In genomic region chr6:142478117-142478516, GRCh38 we compare ENCODE assay signal across 9 cellular contexts.
A peak's percentile ranks its signal among the peaks of the same experiment; 100 is the strongest.
DNase-seq lines count a peak whose midpoint lies in the region; ATAC-seq, FAIRE-seq and TF ChIP-seq lines count a peak whose summit lies in the region.
"Had no signal": no experiment of that assay in that cellular context is flagged by ENCODE, and none has a peak within 500 bp of the region (broad histone marks: within the 10 kb centered on the region; RNA-seq: fewer than 3 reads in every experiment).

No MANE protein-coding gene starts in this region.

- peak; percentile 23; the same call in 1 of the 2 replicates for TF ChIP-seq RAD21 in HCT116 (IDR thresholded peaks at IDR 0.05; ENCODE audit: low read depth)

- DNase-seq in CD4-positive, alpha-beta T cell: no peak
- DNase-seq in HCT116 (ENCODE audit: low read depth, low spot score): peak; percentile 48
- DNase-seq in fibroblast of the aortic adventitia (ENCODE audit: low read depth): peak; percentile 21
- no peak for DNase-seq in GM12891 (ENCODE audit: insufficient read length, low spot score)
- DNase-seq in suprapubic skin (ENCODE audit: low spot score in 2 of 2): no peak
- DNase-seq: gastrocnemius medialis had no signal

- H3K4me2 ChIP-seq in HCT116 (ENCODE audit: low read length) (peak overlapping the region; percentile 18; the same call in 1 of the 2 replicates), OCI-LY1 (ENCODE audit: low read length) (no peak overlapping the region)

- TF ChIP-seq EP300 in suprapubic skin (IDR thresholded peaks at IDR 0.05): no peak

- H3K79me2 ChIP-seq in HCT116 (ENCODE audit: insufficient read depth, low read length) (no peaks in the 10 kb centered on the region), OCI-LY1 (ENCODE audit: insufficient read depth, low read length) (no peaks in the 10 kb centered on the region)

- no peak overlapping the region for H3K27ac ChIP-seq in CD4-positive, alpha-beta T cell (ENCODE audit: low read depth, low read length)
- no peak overlapping the region for H3K27ac ChIP-seq in HCT116 (ENCODE audit: low read depth, low read length)
- H3K27ac ChIP-seq in OCI-LY1 (ENCODE audit: low read depth, low read length, poor library complexity, severe bottlenecking): no peak overlapping the region
- H3K27ac ChIP-seq in suprapubic skin: no peak overlapping the region
- H3K27ac ChIP-seq: gastrocnemius medialis had no signal

- peaks cover 6% of the 10 kb centered on the region for H3K4me1 Mint-ChIP-seq in CD4-positive, alpha-beta T cell (ENCODE audit: low read depth)

- H4K20me1 ChIP-seq in HCT116 (ENCODE audit: insufficient read depth): no peaks in the 10 kb centered on the region
- no peaks in the 10 kb centered on the region for H4K20me1 ChIP-seq in OCI-LY1 (ENCODE audit: insufficient read depth, low read length)

- H3K4me1 ChIP-seq in HCT116 (ENCODE audit: control insufficient read depth in 1 of 2, insufficient read depth in 2 of 2, low read length in 2 of 2) (peaks cover 0 to 9% of the 10 kb centered on the region in 2 experiments; a peak in 2 of 4 replicates), OCI-LY1 (ENCODE audit: insufficient read depth, low read length, severe bottlenecking) (no peaks in the 10 kb centered on the region), suprapubic skin (peaks cover 3% of the 10 kb centered on the region)
- H3K4me1 ChIP-seq: gastrocnemius medialis had no signal

- RAD21 ChIA-PET in HCT116 (lab: Charles Lee; ENCODE audit: low non-redundant PET in 1 of 2, low total read pairs in 2 of 2, uncharacterized antibody in 2 of 2, unreplicated experiment in 2 of 2): no interaction called here

- H2AFZ ChIP-seq in HCT116 (ENCODE audit: low read depth, low read length, poor library complexity, severe bottlenecking) (peak overlapping the region; percentile 75), OCI-LY1 (ENCODE audit: low read length) (peak overlapping the region; percentile 69; the same call in 1 of the 2 replicates)

- CTCF ChIA-PET in CD4-positive, alpha-beta T cell (lab: Charles Lee): no interaction called here
- CTCF ChIA-PET in HCT116 (lab: Charles Lee): interaction anchor here (1.0 kb wide), 1 partner anchor 60 kb away, joined by 4 read pairs; no protein-coding TSS in a partner anchor

- no peak for FAIRE-seq in GM12891 (lab: Jason Lieb, UNC)

- no peaks in the 10 kb centered on the region for H3K27me3 Mint-ChIP-seq in CD4-positive, alpha-beta T cell

- no peaks in the 10 kb centered on the region for H3K9me3 Mint-ChIP-seq in CD4-positive, alpha-beta T cell

- BruUV-seq in HCT116 (replicated peaks; lab: Mats Ljungman, UMichigan): no TSS peak

- H3F3A ChIP-seq in OCI-LY1 (ENCODE audit: insufficient read depth, low read length): no peaks in the 10 kb centered on the region

- H3K9me2 ChIP-seq in HCT116 (ENCODE audit: insufficient read depth): no peaks in the 10 kb centered on the region
- no peaks in the 10 kb centered on the region for H3K9me2 ChIP-seq in OCI-LY1 (ENCODE audit: low read depth, low read length)

- H3K4me3 Mint-ChIP-seq in CD4-positive, alpha-beta T cell: no peak overlapping the region

- TF ChIP-seq CTCF in CD4-positive, alpha-beta T cell (IDR thresholded peaks at IDR 0.05): no peak
- TF ChIP-seq CTCF in HCT116 (IDR thresholded peaks at IDR 0.05 in 2 of 3, conservative IDR thresholded peaks at IDR 0.05 in 1 of 3; ENCODE audit: borderline replicate concordance in 1 of 3, insufficient read depth in 1 of 3, low read depth in 2 of 3, low read length in 2 of 3): no peak
- TF ChIP-seq CTCF in OCI-LY1 (IDR thresholded peaks at IDR 0.05; ENCODE audit: low read length): no peak
- TF ChIP-seq CTCF in fibroblast of the aortic adventitia (IDR thresholded peaks at IDR 0.05; ENCODE audit: insufficient read depth, low read length): no peak
- TF ChIP-seq CTCF in suprapubic skin (IDR thresholded peaks at IDR 0.05): no peak

- peak; percentile 26 for ATAC-seq in CD4-positive, alpha-beta T cell (ENCODE audit: poor library complexity)
- peak; percentile 75 for ATAC-seq in HCT116
- no peak for ATAC-seq in HG02938 (IDR thresholded peaks at IDR 0.05; ENCODE audit: unreplicated experiment)
- no peak for ATAC-seq in HG03139 (IDR thresholded peaks at IDR 0.05; ENCODE audit: unreplicated experiment)
- ATAC-seq: gastrocnemius medialis had no signal

- TF ChIP-seq POLR2A in HCT116 (IDR thresholded peaks at IDR 0.05; ENCODE audit: borderline replicate concordance, extremely low read depth, insufficient read depth, insufficient read length) (no peak), GM12891 (IDR thresholded peaks at IDR 0.05; ENCODE audit: low read depth, low read length) (no peak), suprapubic skin (IDR thresholded peaks at IDR 0.05) (no peak)

- no peaks in the 10 kb centered on the region for H3K27me3 ChIP-seq in CD4-positive, alpha-beta T cell (ENCODE audit: control insufficient read depth, insufficient read depth, low read length)
- H3K27me3 ChIP-seq in HCT116 (ENCODE audit: insufficient read depth, low read length): no peaks in the 10 kb centered on the region
- H3K27me3 ChIP-seq in OCI-LY1 (ENCODE audit: insufficient read depth, low read length): no peaks in the 10 kb centered on the region
- no peaks in the 10 kb centered on the region for H3K27me3 ChIP-seq in suprapubic skin
- H3K27me3 ChIP-seq: gastrocnemius medialis had no signal

- no peak overlapping the region for H3K9ac ChIP-seq in HCT116 (ENCODE audit: low read length)
- no peak overlapping the region for H3K9ac ChIP-seq in OCI-LY1 (ENCODE audit: low read length)

- intact Hi-C loops in CD4-positive, alpha-beta T cell (cut with DNase I, micrococcal nuclease): loop anchor here (5.0 to 10.0 kb wide), 4 partner anchors 217 to 807 kb away; partner anchors contain the start of genes NMBR (in 1 of the 2) and VTA1 (in 1 of the 2)
- intact Hi-C loops in HCT116 (cut with micrococcal nuclease): loop anchor here (10.0 kb wide), 2 partner anchors 547 to 797 kb away; no protein-coding TSS in a partner anchor

- POLR2A ChIA-PET in CD4-positive, alpha-beta T cell (lab: Charles Lee): no interaction called here
- POLR2A ChIA-PET in HCT116 (lab: Charles Lee): no interaction called here

- H3K4me3 ChIP-seq in HCT116 (replicated peaks in 1 of 2; ENCODE audit: low read depth in 1 of 2, low read length in 2 of 2) (no peak overlapping the region), OCI-LY1 (ENCODE audit: low read depth, low read length, poor library complexity, severe bottlenecking) (no peak overlapping the region), fibroblast of the aortic adventitia (ENCODE audit: low read depth, low read length) (no peak overlapping the region), suprapubic skin (no peak overlapping the region)
- H3K4me3 ChIP-seq: gastrocnemius medialis had no signal

- H3K27ac Mint-ChIP-seq in CD4-positive, alpha-beta T cell: no peak overlapping the region

- H3K36me3 ChIP-seq in HCT116 (ENCODE audit: control insufficient read depth in 1 of 2, insufficient read depth in 2 of 2, low read length in 2 of 2) (no peaks in the 10 kb centered on the region), OCI-LY1 (ENCODE audit: insufficient read depth, low read length) (no peaks in the 10 kb centered on the region), suprapubic skin (no peaks in the 10 kb centered on the region)
- H3K36me3 ChIP-seq: gastrocnemius medialis had no signal

- 85% methylated on average over 2 of the region's 2 CpGs for WGBS in suprapubic skin

- no peaks in the 10 kb centered on the region for H3K36me3 Mint-ChIP-seq in CD4-positive, alpha-beta T cell (ENCODE audit: low read depth)

- H3K9me3 ChIP-seq in CD4-positive, alpha-beta T cell (ENCODE audit: control insufficient read depth, low read length): no peaks in the 10 kb centered on the region
- no peaks in the 10 kb centered on the region for H3K9me3 ChIP-seq in HCT116 (ENCODE audit: control insufficient read depth in 1 of 2, insufficient read depth in 1 of 2, low read depth in 1 of 2, low read length in 2 of 2)
- H3K9me3 ChIP-seq in OCI-LY1 (ENCODE audit: low read length): peaks cover 2% of the 10 kb centered on the region; the same call in 1 of the 2 replicates
- H3K9me3 ChIP-seq in suprapubic skin: no peaks in the 10 kb centered on the region
- H3K9me3 ChIP-seq: gastrocnemius medialis had no signal

TF ChIP-seq in HCT116, 20 proteins besides CTCF, POLR2A, EP300 and RAD21:
- peak; percentile 37; the same call in 1 of the 2 replicates for TF ChIP-seq CBX3 (IDR thresholded peaks at IDR 0.05; ENCODE audit: low read depth)
- no peak for TF ChIP-seq FOSL1 (IDR thresholded peaks at IDR 0.05; ENCODE audit: low read depth)
- no peak for TF ChIP-seq ZFX (IDR thresholded peaks at IDR 0.05)

TF ChIP-seq in GM12891, 5 proteins besides CTCF, POLR2A, EP300 and RAD21:
- TF ChIP-seq POLR2AphosphoS5 (IDR thresholded peaks at IDR 0.05; ENCODE audit: low read depth, low read length): no peak
- TF ChIP-seq SPI1 (IDR thresholded peaks at IDR 0.05; ENCODE audit: low read depth, low read length): no peak
- TF ChIP-seq PAX5 (IDR thresholded peaks at IDR 0.05; ENCODE audit: insufficient read depth, low read length, severe bottlenecking): no peak
- no peak for TF ChIP-seq TAF1 (IDR thresholded peaks at IDR 0.05; ENCODE audit: low read depth, low read length)
- no peak for TF ChIP-seq POU2F2 (IDR thresholded peaks at IDR 0.05; ENCODE audit: low read depth, low read length)

Comparison
In these comparisons a context has a peak if more than half of its experiments do, and no peak if none do; other contexts are left out.
1. ATAC-seq: peak in CD4-positive, alpha-beta T cell (single experiment) and HCT116 (single experiment); none in HG02938 (single experiment) and HG03139 (single experiment).
2. DNase-seq: peak in HCT116 (single experiment) and fibroblast of the aortic adventitia (single experiment); none in CD4-positive, alpha-beta T cell (0 of 10), GM12891 (single experiment) and suprapubic skin (0 of 2).